ENCODE assay signal across 1 cellular context in the genomic region with DNA sequence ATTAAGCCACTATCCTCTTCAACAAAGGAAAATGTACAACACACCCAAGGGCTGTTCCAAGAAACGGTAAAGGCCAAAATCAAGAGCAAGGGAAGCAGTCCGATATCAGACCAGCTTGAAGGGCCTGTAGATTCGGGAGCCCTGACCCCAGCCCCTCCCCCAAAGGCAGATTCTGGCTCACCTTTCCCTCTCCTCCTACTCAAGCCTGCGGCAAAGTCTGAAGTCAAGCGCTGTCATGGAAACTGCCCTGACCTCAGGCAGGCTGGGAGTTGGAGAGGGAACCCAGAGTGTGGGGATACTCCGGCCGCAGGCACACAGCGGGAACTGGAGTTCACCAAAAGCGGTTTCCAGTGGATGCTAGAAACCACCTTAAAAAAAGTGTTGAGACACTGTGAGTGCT.
TF ChIP-seq lines count a peak whose summit lies in the region.

No MANE protein-coding gene starts in this region.

TF ChIP-seq in HCT116, 20 proteins besides CTCF, POLR2A, EP300 and RAD21:
- TF ChIP-seq, protein P1, sequence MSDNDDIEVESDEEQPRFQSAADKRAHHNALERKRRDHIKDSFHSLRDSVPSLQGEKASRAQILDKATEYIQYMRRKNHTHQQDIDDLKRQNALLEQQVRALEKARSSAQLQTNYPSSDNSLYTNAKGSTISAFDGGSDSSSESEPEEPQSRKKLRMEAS (IDR thresholded peaks at IDR 0.05), result no peak
- TF ChIP-seq ZFX (IDR thresholded peaks at IDR 0.05), result no peak
- TF ChIP-seq FOSL1 (IDR thresholded peaks at IDR 0.05; ENCODE audit: low read depth), result no peak
- TF ChIP-seq ZNF274 (IDR thresholded peaks at IDR 0.05; ENCODE audit: low read depth, low read length), result no peak
- TF ChIP-seq EGR1 (IDR thresholded peaks at IDR 0.05; ENCODE audit: low read depth), result no peak
- no peak for TF ChIP-seq CEBPB (IDR thresholded peaks at IDR 0.05; ENCODE audit: low read depth)
- no peak for TF ChIP-seq JUND (IDR thresholded peaks at IDR 0.05)
- TF ChIP-seq, protein P2, sequence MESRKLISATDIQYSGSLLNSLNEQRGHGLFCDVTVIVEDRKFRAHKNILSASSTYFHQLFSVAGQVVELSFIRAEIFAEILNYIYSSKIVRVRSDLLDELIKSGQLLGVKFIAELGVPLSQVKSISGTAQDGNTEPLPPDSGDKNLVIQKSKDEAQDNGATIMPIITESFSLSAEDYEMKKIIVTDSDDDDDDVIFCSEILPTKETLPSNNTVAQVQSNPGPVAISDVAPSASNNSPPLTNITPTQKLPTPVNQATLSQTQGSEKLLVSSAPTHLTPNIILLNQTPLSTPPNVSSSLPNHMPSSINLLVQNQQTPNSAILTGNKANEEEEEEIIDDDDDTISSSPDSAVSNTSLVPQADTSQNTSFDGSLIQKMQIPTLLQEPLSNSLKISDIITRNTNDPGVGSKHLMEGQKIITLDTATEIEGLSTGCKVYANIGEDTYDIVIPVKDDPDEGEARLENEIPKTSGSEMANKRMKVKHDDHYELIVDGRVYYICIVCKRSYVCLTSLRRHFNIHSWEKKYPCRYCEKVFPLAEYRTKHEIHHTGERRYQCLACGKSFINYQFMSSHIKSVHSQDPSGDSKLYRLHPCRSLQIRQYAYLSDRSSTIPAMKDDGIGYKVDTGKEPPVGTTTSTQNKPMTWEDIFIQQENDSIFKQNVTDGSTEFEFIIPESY (IDR thresholded peaks at IDR 0.05; ENCODE audit: extremely low read depth, insufficient replicate concordance, low read length), result no peak
- TF ChIP-seq SRF (IDR thresholded peaks at IDR 0.05; ENCODE audit: low read depth), result no peak
- no peak for TF ChIP-seq SP1 (IDR thresholded peaks at IDR 0.05; ENCODE audit: low read depth)
- TF ChIP-seq CBX3 (IDR thresholded peaks at IDR 0.05; ENCODE audit: low read depth), result no peak
- TF ChIP-seq EZH2phosphoT487 (IDR thresholded peaks at IDR 0.05; ENCODE audit: borderline replicate concordance), result no peak
- TF ChIP-seq, protein P3, sequence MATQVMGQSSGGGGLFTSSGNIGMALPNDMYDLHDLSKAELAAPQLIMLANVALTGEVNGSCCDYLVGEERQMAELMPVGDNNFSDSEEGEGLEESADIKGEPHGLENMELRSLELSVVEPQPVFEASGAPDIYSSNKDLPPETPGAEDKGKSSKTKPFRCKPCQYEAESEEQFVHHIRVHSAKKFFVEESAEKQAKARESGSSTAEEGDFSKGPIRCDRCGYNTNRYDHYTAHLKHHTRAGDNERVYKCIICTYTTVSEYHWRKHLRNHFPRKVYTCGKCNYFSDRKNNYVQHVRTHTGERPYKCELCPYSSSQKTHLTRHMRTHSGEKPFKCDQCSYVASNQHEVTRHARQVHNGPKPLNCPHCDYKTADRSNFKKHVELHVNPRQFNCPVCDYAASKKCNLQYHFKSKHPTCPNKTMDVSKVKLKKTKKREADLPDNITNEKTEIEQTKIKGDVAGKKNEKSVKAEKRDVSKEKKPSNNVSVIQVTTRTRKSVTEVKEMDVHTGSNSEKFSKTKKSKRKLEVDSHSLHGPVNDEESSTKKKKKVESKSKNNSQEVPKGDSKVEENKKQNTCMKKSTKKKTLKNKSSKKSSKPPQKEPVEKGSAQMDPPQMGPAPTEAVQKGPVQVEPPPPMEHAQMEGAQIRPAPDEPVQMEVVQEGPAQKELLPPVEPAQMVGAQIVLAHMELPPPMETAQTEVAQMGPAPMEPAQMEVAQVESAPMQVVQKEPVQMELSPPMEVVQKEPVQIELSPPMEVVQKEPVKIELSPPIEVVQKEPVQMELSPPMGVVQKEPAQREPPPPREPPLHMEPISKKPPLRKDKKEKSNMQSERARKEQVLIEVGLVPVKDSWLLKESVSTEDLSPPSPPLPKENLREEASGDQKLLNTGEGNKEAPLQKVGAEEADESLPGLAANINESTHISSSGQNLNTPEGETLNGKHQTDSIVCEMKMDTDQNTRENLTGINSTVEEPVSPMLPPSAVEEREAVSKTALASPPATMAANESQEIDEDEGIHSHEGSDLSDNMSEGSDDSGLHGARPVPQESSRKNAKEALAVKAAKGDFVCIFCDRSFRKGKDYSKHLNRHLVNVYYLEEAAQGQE (IDR thresholded peaks at IDR 0.05; ENCODE audit: low read depth), result no peak
- no peak for TF ChIP-seq POLR2AphosphoS5 (IDR thresholded peaks at IDR 0.05; ENCODE audit: low read depth, low read length)
- TF ChIP-seq TCF7L2 (IDR thresholded peaks at IDR 0.05; ENCODE audit: borderline replicate concordance, extremely low read depth, insufficient read depth, insufficient read length), result no peak
- TF ChIP-seq EZH2 (IDR thresholded peaks at IDR 0.05), result no peak
- TF ChIP-seq, protein P4, sequence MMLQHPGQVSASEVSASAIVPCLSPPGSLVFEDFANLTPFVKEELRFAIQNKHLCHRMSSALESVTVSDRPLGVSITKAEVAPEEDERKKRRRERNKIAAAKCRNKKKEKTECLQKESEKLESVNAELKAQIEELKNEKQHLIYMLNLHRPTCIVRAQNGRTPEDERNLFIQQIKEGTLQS (IDR thresholded peaks at IDR 0.05), result no peak
- no peak for TF ChIP-seq ELF1 (IDR thresholded peaks at IDR 0.05; ENCODE audit: borderline replicate concordance, low read depth)
- no peak for TF ChIP-seq YY1 (IDR thresholded peaks at IDR 0.05; ENCODE audit: extremely low read depth, insufficient replicate concordance, low read depth, low read length)
TF ChIP-seq in HCT116: peak in this region for 0.
